8 cellular contexts compared by ENCODE assay signal in the genomic region with DNA sequence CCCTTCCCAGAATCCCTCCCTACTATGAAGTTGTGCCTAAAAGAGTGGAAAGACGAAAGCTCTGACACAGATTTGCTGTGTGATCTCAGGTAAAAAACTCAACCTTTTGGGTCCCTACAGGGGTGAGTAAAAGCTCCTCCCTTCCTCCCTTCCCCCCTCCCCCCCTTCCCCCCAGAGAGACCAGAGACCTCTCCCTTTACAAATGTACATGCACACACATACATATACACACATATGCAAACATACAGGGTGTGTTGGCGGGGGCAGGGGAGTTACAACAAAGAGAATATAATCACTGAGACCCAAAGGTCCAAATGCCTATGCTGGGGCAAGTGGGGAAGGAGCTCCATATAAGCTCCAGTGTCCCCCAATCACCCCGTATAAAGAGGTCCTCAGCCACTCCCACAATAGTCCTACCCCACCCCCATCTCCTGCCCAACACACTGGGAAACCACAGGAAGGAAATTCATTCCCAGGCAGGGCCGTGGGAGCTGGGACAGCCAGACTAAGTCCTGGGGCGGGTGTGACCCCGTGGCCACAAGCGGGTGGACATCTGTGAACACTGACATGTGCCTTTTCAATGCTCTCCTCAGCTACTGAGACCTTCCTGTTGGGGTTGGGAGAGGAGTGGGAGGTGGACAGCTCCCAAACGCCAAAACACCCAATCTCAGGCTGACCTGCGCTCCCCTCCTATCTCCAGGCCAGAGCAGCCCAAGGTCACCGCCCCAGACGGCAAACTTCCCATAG. TPM values are rescaled to one million over a fixed set of nuclear protein-coding genes. Genes with fewer than 3 reads are reported as not detected.
DNase-seq lines count a peak whose midpoint lies in the region; ATAC-seq, FAIRE-seq and TF ChIP-seq lines count a peak whose summit lies in the region.

No MANE protein-coding gene starts in this region.

- no peak for DNase-seq in GM12864 (ENCODE audit: low read depth)
- DNase-seq in RCC 7860 (ENCODE audit: low spot score) = peak; percentile 37
- peak; percentile 11 for DNase-seq in epithelial cell of esophagus (ENCODE audit: low read depth)
- no peak for DNase-seq in naive thymus-derived CD8-positive, alpha-beta T cell
- DNase-seq in stimulated activated CD4-positive, alpha-beta T cell treated with anti-CD3 and anti-CD28 coated beads, Interleukin-15, amount 100 ng/mL, for 24 hours = no peak
- no peak for DNase-seq in NCI-H1092 (lab: John Stamatoyannopoulos, UW)
- no peak for DNase-seq in stimulated activated naive CD4-positive, alpha-beta T cell treated with Interleukin-2 at 50 U/mL for 16 hours (lab: John Stamatoyannopoulos, UW)

- TF ChIP-seq CTCF in GM12864 (IDR thresholded peaks at IDR 0.05; ENCODE audit: low read depth, low read length, missing control alignments) (no peak), epithelial cell of esophagus (IDR thresholded peaks at IDR 0.05; ENCODE audit: insufficient read depth, low read depth, low read length, missing control alignments) (no peak)

- peaks cover 48 to 77% (median 75%) of the 10 kb centered on the region in 4 donors for H3K4me1 Mint-ChIP-seq in naive thymus-derived CD8-positive, alpha-beta T cell

- peaks cover 0 to 16% (median 4%) of the 10 kb centered on the region in 3 donors for H3K36me3 Mint-ChIP-seq in naive thymus-derived CD8-positive, alpha-beta T cell

- H3K4me3 Mint-ChIP-seq in naive thymus-derived CD8-positive, alpha-beta T cell = peak overlapping the region; percentile 77 to 98 (median 87)

- FAIRE-seq in RCC 7860 (lab: Jason Lieb, UNC) = no peak

- peak overlapping the region; percentile 64 to 99 (median 92) for H3K27ac Mint-ChIP-seq in naive thymus-derived CD8-positive, alpha-beta T cell

- H3K27me3 Mint-ChIP-seq in naive thymus-derived CD8-positive, alpha-beta T cell = no peaks in the 10 kb centered on the region

- H3K9me3 Mint-ChIP-seq in naive thymus-derived CD8-positive, alpha-beta T cell = no peaks in the 10 kb centered on the region

- H3K4me3 ChIP-seq in GM12864 (ENCODE audit: low read depth, low read length) (peak overlapping the region; percentile 89), epithelial cell of esophagus (ENCODE audit: low read length) (peak overlapping the region; percentile 85)

- POLR2A ChIA-PET in naive thymus-derived CD8-positive, alpha-beta T cell (lab: Charles Lee) = interaction anchor here (0.5 to 14.8 kb wide), 8 partner anchors 9 to 102 kb away, joined by 3 to 359 read pairs (median 6); a partner anchor contains a TSS

- no peak for ATAC-seq in naive thymus-derived CD8-positive, alpha-beta T cell
- ATAC-seq in GM21390 (IDR thresholded peaks at IDR 0.05; ENCODE audit: unreplicated experiment) = no peak

RNA-seq across cellular contexts. Expression of a gene that starts 2.0 kb away (rescaled TPM):
- total RNA-seq in naive thymus-derived CD8-positive, alpha-beta T cell = 10 to 100 TPM; 69.4 to 73.2 TPM
- polyA plus RNA-seq in naive thymus-derived CD8-positive, alpha-beta T cell = 10 to 100 TPM in 1 of 3 donors, 1 to 10 TPM in 2; 6.4 to 12.6 (median 6.7) TPM

Comparison
In these comparisons a context has a peak if more than half of its experiments do, and no peak if none do; other contexts are left out.
1. DNase-seq: peak in RCC 7860 (single experiment) and epithelial cell of esophagus (single experiment); none in GM12864 (single experiment), naive thymus-derived CD8-positive, alpha-beta T cell (0 of 10), stimulated activated CD4-positive, alpha-beta T cell treated with anti-CD3 and anti-CD28 coated beads, Interleukin-15, amount 100 ng/mL, for 24 hours (single experiment), NCI-H1092 (single experiment) and stimulated activated naive CD4-positive, alpha-beta T cell treated with Interleukin-2 at 50 U/mL for 16 hours (single experiment).